Comparison of ENCODE assay signal across 18 cellular contexts in the genomic region with DNA sequence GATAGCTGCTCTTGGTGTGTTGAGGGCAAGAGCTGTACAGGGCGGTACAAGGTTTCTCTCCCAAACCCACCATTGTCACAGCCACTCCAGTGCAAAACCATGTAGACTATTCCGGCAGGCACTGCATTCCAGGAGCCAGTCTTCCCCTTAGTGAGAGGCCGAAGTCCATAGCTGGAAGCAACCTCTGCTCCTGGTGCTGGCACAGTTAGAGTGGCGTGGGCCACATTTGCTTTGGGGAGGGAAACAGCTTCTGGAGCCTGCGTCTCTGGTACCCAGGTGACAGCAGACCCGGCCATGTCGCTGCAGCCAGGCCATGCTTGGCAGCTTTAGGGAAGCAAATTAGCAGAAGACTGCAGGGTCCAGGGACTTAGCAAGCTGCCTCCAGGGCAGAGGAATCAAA.
"Had no signal": no experiment of that assay in that cellular context is flagged by ENCODE, and none has a peak within 500 bp of the region (broad histone marks: within the 10 kb centered on the region; RNA-seq: fewer than 3 reads in every experiment).

No MANE protein-coding gene starts in this region.

- ATAC-seq: effector memory CD8-positive, alpha-beta T cell; gastroesophageal sphincter; left lung; mucosa of descending colon; right cardiac atrium; stimulated activated memory B cell treated with anti-CD40 and anti-IgM and Interleukin-4, amounts not matched to agents 10 μg/mL and 1 μg/mL and 100 μg/mL, for 72 hours had no signal

- H3K27ac Mint-ChIP-seq: dendritic cell treated with granulocyte-macrophage colony-stimulating factor and Interleukin-4, amounts not matched to agents 40 ng/mL and 50 ng/mL, for 4 days; effector memory CD8-positive, alpha-beta T cell; progenitor cell of endocrine pancreas; stimulated activated memory B cell treated with anti-CD40 and anti-IgM and Interleukin-4, amounts not matched to agents 10 μg/mL and 1 μg/mL and 100 μg/mL, for 72 hours; stimulated activated naive CD8-positive, alpha-beta T cell treated with anti-CD3 and anti-CD28 coated beads, Interleukin-15, Interleukin-2, amounts not matched to agents 100 ng/mL and 50 ng/mL, for 24 hours had no signal

- H3K36me3 Mint-ChIP-seq: stimulated activated memory B cell treated with anti-CD40 and anti-IgM and Interleukin-4, amounts not matched to agents 10 μg/mL and 1 μg/mL and 100 μg/mL, for 72 hours had no signal

- DNase-seq: central memory CD4-positive, alpha-beta T cell; effector memory CD8-positive, alpha-beta T cell; glutamatergic neuron; islet precursor cell; left lung; mucosa of descending colon; ovary; right cardiac atrium; stimulated activated CD4-positive, alpha-beta T cell treated with anti-CD3 and anti-CD28 coated beads, Interleukin-4, amount 100 ng/mL, for 1 hour; upper lobe of left lung; uterus had no signal

- H3K4me3 Mint-ChIP-seq: dendritic cell treated with granulocyte-macrophage colony-stimulating factor and Interleukin-4, amounts not matched to agents 40 ng/mL and 50 ng/mL, for 4 days; effector memory CD8-positive, alpha-beta T cell; stimulated activated memory B cell treated with anti-CD40 and anti-IgM and Interleukin-4, amounts not matched to agents 10 μg/mL and 1 μg/mL and 100 μg/mL, for 72 hours; stimulated activated naive CD8-positive, alpha-beta T cell treated with anti-CD3 and anti-CD28 coated beads, Interleukin-15, Interleukin-2, amounts not matched to agents 100 ng/mL and 50 ng/mL, for 24 hours had no signal

- H3K4me3 ChIP-seq: esophagus muscularis mucosa, gastroesophageal sphincter, left lung, mucosa of descending colon, ovary, tibial artery, upper lobe of left lung, uterus had no signal

- H3K4me1 Mint-ChIP-seq: stimulated activated memory B cell treated with anti-CD40 and anti-IgM and Interleukin-4, amounts not matched to agents 10 μg/mL and 1 μg/mL and 100 μg/mL, for 72 hours had no signal

- H3K27me3 Mint-ChIP-seq: dendritic cell treated with granulocyte-macrophage colony-stimulating factor and Interleukin-4, amounts not matched to agents 40 ng/mL and 50 ng/mL, for 4 days; stimulated activated naive CD8-positive, alpha-beta T cell treated with anti-CD3 and anti-CD28 coated beads, Interleukin-15, Interleukin-2, amounts not matched to agents 100 ng/mL and 50 ng/mL, for 24 hours had no signal

- H3K9me3 Mint-ChIP-seq: dendritic cell treated with granulocyte-macrophage colony-stimulating factor and Interleukin-4, amounts not matched to agents 40 ng/mL and 50 ng/mL, for 4 days; effector memory CD8-positive, alpha-beta T cell; stimulated activated naive CD8-positive, alpha-beta T cell treated with anti-CD3 and anti-CD28 coated beads, Interleukin-15, Interleukin-2, amounts not matched to agents 100 ng/mL and 50 ng/mL, for 24 hours had no signal
